In genomic region chr4:145553375-145553774, GRCh38 we compare ENCODE assay signal across 29 cellular contexts.
"Had no signal": no experiment of that assay in that cellular context is flagged by ENCODE, and none has a peak within 500 bp of the region (broad histone marks: within the 10 kb centered on the region; RNA-seq: fewer than 3 reads in every experiment).

No MANE protein-coding gene starts in this region.

- H3K4me3 ChIP-seq: coronary artery, dorsolateral prefrontal cortex, gastrocnemius medialis, heart left ventricle had no signal

- ATAC-seq: activated T-cell treated with anti-CD3 and anti-CD28 coated beads, Interleukin-2, amount 50 U/mL, for 72 hours; esophagus mucosa; foreskin keratinocyte; gastrocnemius medialis; heart left ventricle; T-helper 17 cell had no signal

- H3K27me3 ChIP-seq: brain microvascular endothelial cell, dorsolateral prefrontal cortex, foreskin keratinocyte, gastrocnemius medialis, heart left ventricle had no signal

- FAIRE-seq: astrocyte, bronchial epithelial cell had no signal

- H3K27ac ChIP-seq: brain microvascular endothelial cell, coronary artery, dorsolateral prefrontal cortex, foreskin keratinocyte had no signal

- H3K36me3 ChIP-seq: brain microvascular endothelial cell had no signal

- DNase-seq: activated CD4-positive, alpha-beta memory T cell treated with anti-CD3 and anti-CD28 coated beads, Interleukin-2, amount 10 ng/mL, durations not matched to agents 7 days and 5 days; activated CD4-positive, alpha-beta T cell treated with anti-CD3 and anti-CD28 coated beads for 1 hour; activated CD4-positive, alpha-beta T cell treated with anti-CD3 and anti-CD28 coated beads for 4 hours; activated CD4-positive, alpha-beta T cell treated with anti-CD3 and anti-CD28 coated beads, Interleukin-2, amount 10 ng/mL, durations not matched to agents 7 days and 5 days; activated CD4-positive, alpha-beta T cell treated with anti-CD3 and anti-CD28 coated beads, Interleukin-2, amount 50 U/mL, for 4 hours; activated CD4-positive, CD25-positive, alpha-beta regulatory T cell; activated CD8-positive, alpha-beta memory T cell treated with anti-CD3 and anti-CD28 coated beads, Interleukin-2, amount 50 U/mL, for 48 hours; activated gamma-delta T cell; activated naive CD4-positive, alpha-beta T cell; activated naive CD4-positive, alpha-beta T cell treated with anti-CD3 and anti-CD28 coated beads, Interleukin-2, amount 50 U/mL, for 16 hours; activated T-cell treated with anti-CD3 and anti-CD28 coated beads for 4 hours; activated T-cell treated with anti-CD3 and anti-CD28 coated beads, Interleukin-2, amount 50 U/mL, for 24 hours; activated T-cell treated with anti-CD3 and anti-CD28 coated beads, Interleukin-2, amount 50 U/mL, for 72 hours; amniotic stem cell; anterior cingulate cortex; brain microvascular endothelial cell; dorsolateral prefrontal cortex; effector memory CD4-positive, alpha-beta T cell; endodermal cell; foreskin keratinocyte; gastrocnemius medialis; glutamatergic neuron; heart left ventricle; T-helper 17 cell; T1000 had no signal

- H3K9me3 ChIP-seq: gastrocnemius medialis, heart left ventricle had no signal
